In genomic region chr20:54469293-54469692, GRCh38 we compare ENCODE assay signal across 22 cellular contexts. TPM values are rescaled to one million over a fixed set of nuclear protein-coding genes. Genes with fewer than 3 reads are reported as not detected.
DNase-seq lines count a peak whose midpoint lies in the region; ATAC-seq, FAIRE-seq and TF ChIP-seq lines count a peak whose summit lies in the region.
"Had no signal": no experiment of that assay in that cellular context is flagged by ENCODE, and none has a peak within 500 bp of the region (broad histone marks: within the 10 kb centered on the region; RNA-seq: fewer than 3 reads in every experiment).

No MANE protein-coding gene starts in this region.

- peaks cover 10% of the 10 kb centered on the region for H3F3A ChIP-seq in GM23248 (ENCODE audit: insufficient read depth)

- TF ChIP-seq CTCF in heart left ventricle (IDR thresholded peaks at IDR 0.05) = no peak
- no peak for TF ChIP-seq CTCF in H1 (IDR thresholded peaks at IDR 0.05; ENCODE audit: control extremely low read depth in 1 of 3, insufficient read depth in 1 of 3, low read depth in 1 of 3, low read length in 3 of 3)

- H3K4me2 ChIP-seq in H1 (ENCODE audit: insufficient read depth in 1 of 2, low read depth in 2 of 2, low read length in 2 of 2) = no peak overlapping the region
- H3K4me2 ChIP-seq in GM23248 (ENCODE audit: unreplicated experiment) = no peak overlapping the region
- H3K4me2 ChIP-seq: A549, BLaER1, PC-9 had no signal

- H3K23ac ChIP-seq in H1 (ENCODE audit: insufficient read length) = no peak overlapping the region

- H2BK120ac ChIP-seq in H1 (replicated peaks; ENCODE audit: low read depth, low read length) = no peak overlapping the region

- H4K20me1 ChIP-seq in H1 (replicated peaks in 1 of 2; ENCODE audit: control insufficient read depth in 1 of 2, insufficient read depth in 2 of 2, low read length in 2 of 2) (no peaks in the 10 kb centered on the region), GM23248 (ENCODE audit: insufficient read depth) (no peaks in the 10 kb centered on the region)
- H4K20me1 ChIP-seq: BLaER1 had no signal

- no peak overlapping the region for H2AK5ac ChIP-seq in H1 (ENCODE audit: low read depth, low read length)

- H3K4me3 ChIP-seq in heart left ventricle = peak overlapping the region in 1 of 12 donors; percentile 14
- H3K4me3 ChIP-seq in H1 (ENCODE audit: extremely low read depth in 1 of 4, insufficient read depth in 2 of 4, low read depth in 3 of 4, low read length in 4 of 4) = no peak overlapping the region
- no peak overlapping the region for H3K4me3 ChIP-seq in GM23248
- H3K4me3 ChIP-seq: A549, BLaER1, PC-9 had no signal

- no peak for TF ChIP-seq EP300 in H1 (IDR thresholded peaks at IDR 0.05; ENCODE audit: borderline replicate concordance in 1 of 2, low read depth in 2 of 2, low read length in 2 of 2)

- H3K36me3 ChIP-seq in heart left ventricle (no peaks in the 10 kb centered on the region), H1 (ENCODE audit: control insufficient read depth in 2 of 4, insufficient read depth in 4 of 4, low read length in 3 of 4) (no peaks in the 10 kb centered on the region), GM23248 (ENCODE audit: low read depth) (no peaks in the 10 kb centered on the region)
- H3K36me3 ChIP-seq: BLaER1 had no signal

- TF ChIP-seq POLR2A in heart left ventricle (IDR thresholded peaks at IDR 0.05) (no peak), H1 (IDR thresholded peaks at IDR 0.05; ENCODE audit: control extremely low read depth in 1 of 2, low read depth in 2 of 2, low read length in 2 of 2) (no peak)

- H2BK12ac ChIP-seq in H1 (ENCODE audit: low read depth, low read length) = no peak overlapping the region

- no peak overlapping the region for H4K91ac ChIP-seq in H1 (replicated peaks; ENCODE audit: insufficient read length, low read length)

- H3K27ac ChIP-seq in heart left ventricle = peak overlapping the region in 3 of 12 donors; percentile 40 to 63 (median 51)
- H3K27ac ChIP-seq in H1 (ENCODE audit: low read depth, low read length) = no peak overlapping the region
- H3K27ac ChIP-seq in GM23248 = no peak overlapping the region
- H3K27ac ChIP-seq: A549, BLaER1, PC-9 had no signal

- no peaks in the 10 kb centered on the region for H3K9me3 ChIP-seq in heart left ventricle
- H3K9me3 ChIP-seq in H1 (ENCODE audit: insufficient read depth in 2 of 2, low read depth in 1 of 2, low read length in 1 of 2) = no peaks in the 10 kb centered on the region
- no peaks in the 10 kb centered on the region for H3K9me3 ChIP-seq in GM23248 (ENCODE audit: low read depth)
- H3K9me3 ChIP-seq: A549, BLaER1 had no signal

- H2BK15ac ChIP-seq in H1 (ENCODE audit: low read length) = no peak overlapping the region

- H3K4me1 ChIP-seq in heart left ventricle (peaks cover 0 to 10% (median 0%) of the 10 kb centered on the region in 12 donors), H1 (replicated peaks in 1 of 4; ENCODE audit: control insufficient read depth in 3 of 4, insufficient read depth in 4 of 4, low read length in 3 of 4) (no peaks in the 10 kb centered on the region), GM23248 (ENCODE audit: insufficient read depth) (no peaks in the 10 kb centered on the region)
- H3K4me1 ChIP-seq: A549, BLaER1 had no signal

- no peaks in the 10 kb centered on the region for H3K79me2 ChIP-seq in H1 (ENCODE audit: control insufficient read depth in 1 of 2, insufficient read depth in 2 of 2, low read length in 2 of 2)
- H3K79me2 ChIP-seq in GM23248 (ENCODE audit: insufficient read depth) = no peaks in the 10 kb centered on the region

- no peaks in the 10 kb centered on the region for H3K9me2 ChIP-seq in GM23248 (ENCODE audit: insufficient read depth)

- no peaks in the 10 kb centered on the region for H3K23me2 ChIP-seq in H1 (ENCODE audit: low read depth, low read length)

- 39 to 64% (median 40%) methylated on average over 2 of the region's 2 CpGs for WGBS in heart left ventricle, 4 donors
- WGBS in H1 (ENCODE audit: extremely low coverage in 1 of 2, insufficient coverage in 1 of 2, insufficient read length in 1 of 2, insufficient replicate concordance in 2 of 2, low coverage in 1 of 2, low lambda C conversion rate in 2 of 2, missing lambda C conversion rate in 1 of 2), 2 experiments = 57% methylated on average over 1 of the region's 2 CpGs; no CpG with 5 or more reads in 1 of the 2 experiments
- 26 to 46% methylated on average over 2 of the region's 2 CpGs for WGBS in GM23248 (ENCODE audit: low coverage in 1 of 2, low lambda C conversion rate in 2 of 2, missing lambda C conversion rate in 2 of 2), 2 experiments

- no peak overlapping the region for H3K18ac ChIP-seq in H1 (ENCODE audit: extremely low read depth, low read length)

- no peak overlapping the region for H4K8ac ChIP-seq in H1 (ENCODE audit: extremely low read depth, insufficient read depth, low read length)

- H2BK20ac ChIP-seq in H1 (ENCODE audit: low read length) = no peak overlapping the region

- H3K9ac ChIP-seq in H1 (replicated peaks in 1 of 4; ENCODE audit: extremely low read depth in 1 of 4, low read depth in 3 of 4, low read length in 3 of 4) (no peak overlapping the region), GM23248 (no peak overlapping the region)
- H3K9ac ChIP-seq: BLaER1 had no signal

- H2AFZ ChIP-seq in H1 (ENCODE audit: low read length) = 0 out of 2 replicates have a peak overlapping the region, but pooled peaks have one; percentile 83
- H2AFZ ChIP-seq in GM23248 = no peak overlapping the region
- H2AFZ ChIP-seq: PC-9 had no signal

- H3K27me3 ChIP-seq in heart left ventricle = no peaks in the 10 kb centered on the region
- no peaks in the 10 kb centered on the region for H3K27me3 ChIP-seq in H1 (replicated peaks in 1 of 4; ENCODE audit: control insufficient read depth in 3 of 4, extremely low read depth in 1 of 4, insufficient read depth in 3 of 4, low read length in 3 of 4)
- no peaks in the 10 kb centered on the region; the same call in 1 of the 2 replicates for H3K27me3 ChIP-seq in GM23248 (replicated peaks; ENCODE audit: insufficient read depth)
- H3K27me3 ChIP-seq: BLaER1 had no signal

- no peak overlapping the region for H2BK5ac ChIP-seq in H1 (ENCODE audit: low read depth, low read length)

- no peak for TF ChIP-seq RAD21 in H1 (IDR thresholded peaks at IDR 0.05 in 1 of 2, conservative IDR thresholded peaks at IDR 0.05 in 1 of 2; ENCODE audit: low read depth in 2 of 2, low read length in 2 of 2)

- intact Hi-C loops in heart left ventricle (cut with DNase I) (no loop called here), Right ventricle myocardium superior (cut with DNase I) (no loop called here)

- ATAC-seq in heart left ventricle = peak in 3 of 4 donors; percentile 50 to 72 (median 61)
- no peak for ATAC-seq in Right ventricle myocardium superior (ENCODE audit: poor library complexity)
- ATAC-seq in GM18520 (IDR thresholded peaks at IDR 0.05; ENCODE audit: unreplicated experiment) = no peak
- ATAC-seq: A549, HCT116 had no signal

- in situ Hi-C loops in GM23248 (cut with MboI) = no loop called here

- no peak overlapping the region for H3K14ac ChIP-seq in H1 (ENCODE audit: insufficient read length)

- no peak for FAIRE-seq in H1 (lab: Jason Lieb, UNC)
- FAIRE-seq: A549, GM12892, GM18507 had no signal

- no peak for DNase-seq in heart left ventricle
- no peak for DNase-seq in Right ventricle myocardium superior
- no peak for DNase-seq in H1 (ENCODE audit: low read depth in 1 of 2, low spot score in 2 of 2)
- DNase-seq in iPS-NIHi7 (ENCODE audit: extremely low spot score) = peak; percentile 45
- DNase-seq in NCI-H345 (lab: John Stamatoyannopoulos, UW) = no peak
- DNase-seq in GM23248 = no peak
- DNase-seq: Calu3; CD4-positive, alpha-beta memory T cell; Kasumi-1; MM.1S; NCI-H1092; NCI-H1436 treated with DMSO at 0.1 percent for 48 hours; NCI-H2029; NCI-H2171 treated with DMSO at 0.1 percent for 48 hours; PC-9 had no signal

- H4K5ac ChIP-seq in H1 (ENCODE audit: insufficient read length, low read depth, low read length) = no peak overlapping the region

- no peaks in the 10 kb centered on the region for H3K79me1 ChIP-seq in H1 (ENCODE audit: low read depth, low read length)

- H3K56ac ChIP-seq in H1 (replicated peaks; ENCODE audit: insufficient read length, low read depth, low read length) = no peak overlapping the region

- H3K4ac ChIP-seq in H1 (replicated peaks; ENCODE audit: insufficient read length, low read depth, low read length) = no peak overlapping the region

- POLR2A ChIA-PET in H1 (lab: Charles Lee; ENCODE audit: partially characterized antibody) = no interaction called here

- CTCF ChIA-PET in H1 (lab: Charles Lee; ENCODE audit: partially characterized antibody) = interaction anchor here (1.2 to 1.5 kb wide), 3 partner anchors 180 to 258 kb away, joined by 3 to 5 read pairs (median 4); no protein-coding TSS in a partner anchor

TF ChIP-seq in H1, 55 proteins besides CTCF, POLR2A, EP300 and RAD21 (continues in another document):
- TF ChIP-seq CREB1 (IDR thresholded peaks at IDR 0.05) (no peak), E2F6 (IDR thresholded peaks at IDR 0.05) (no peak), YY1 (IDR thresholded peaks at IDR 0.05; ENCODE audit: low read depth, low read length) (peak; percentile 46; the same call in 1 of the 2 replicates), TBP (IDR thresholded peaks at IDR 0.05; ENCODE audit: low read depth, low read length) (no peak), SAP30 (IDR thresholded peaks at IDR 0.05; ENCODE audit: insufficient read depth, insufficient replicate concordance, low read length) (no peak), EZH2 (IDR thresholded peaks at IDR 0.05; ENCODE audit: low read depth, low read length, severe bottlenecking) (no peak), TCF12 (IDR thresholded peaks at IDR 0.05; ENCODE audit: low read depth, low read length) (no peak)

RNA-seq across cellular contexts. Expression of gene DOK5, which starts 6.1 kb away (rescaled TPM):
- total RNA-seq in heart left ventricle = 10 to 100 TPM in 2 of 9 donors, 1 to 10 TPM in 7; 3.4 to 23.5 (median 7.0) TPM
- polyA plus RNA-seq in heart left ventricle = 1 to 10 TPM; 4.0 to 6.2 TPM
- 2.9 TPM for total RNA-seq in Right ventricle myocardium superior
- 13.0 and 15.0 TPM in 2 replicates for total RNA-seq in H1 (2021; fragmentation: NEBNext Ultra II Directional; extraction: Animal tissue kit (Norgen Biotek cat#: 25700))
- 7.8 and 8.9 TPM in 2 replicates for polyA plus RNA-seq in H1 (2011; rRNA removed)
- polyA plus RNA-seq in H1 (2011; cell fraction: cytosol; rRNA removed) = 8.8 TPM
- polyA plus RNA-seq in H1 (2011; cell fraction: nucleus; rRNA removed) = 4.4 TPM
- 12.6 to 14.3 TPM (median 13.6 TPM) in 4 replicates for polyA plus RNA-seq in H1 (2012, experiment 1 of 2)
- 17.2 TPM for polyA plus RNA-seq in H1 (2012, experiment 2 of 2)
- 7.5 TPM for polyA plus RNA-seq in H1 (2013, experiment 1 of 2)
- 7.0 TPM for polyA plus RNA-seq in H1 (2013, experiment 2 of 2)
- 9.9 and 10.8 TPM in 2 replicates for polyA minus RNA-seq in H1 (2011; rRNA and poly(A)+ RNA removed)
- polyA minus RNA-seq in H1 (2011; cell fraction: cytosol; rRNA and poly(A)+ RNA removed) = 3.8 TPM
- polyA minus RNA-seq in H1 (2011; cell fraction: nucleus; rRNA and poly(A)+ RNA removed) = 6.2 TPM
- 10.8 and 11.8 TPM in 2 replicates for total RNA-seq in GM23248 (2014; rRNA removed; shearing (Covaris generic))
- polyA plus RNA-seq in GM23248 (2016; fragmentation: Nextera tagmentation; extraction: Ambion mirVana) = 16.0 and 16.1 TPM in 2 replicates
- total RNA-seq: CD4-positive, alpha-beta memory T cell; NCI-H460; PC-9 had no signal
- polyA plus RNA-seq: A549; CD4-positive, alpha-beta memory T cell had no signal

Comparison
In these comparisons a context has a peak if more than half of its experiments do, and no peak if none do; other contexts are left out.
1. ATAC-seq: peak in heart left ventricle (3 of 4); none in Right ventricle myocardium superior (single experiment) and GM18520 (single experiment).